ENCODE assay signal across 1 cellular context in the genomic region with DNA sequence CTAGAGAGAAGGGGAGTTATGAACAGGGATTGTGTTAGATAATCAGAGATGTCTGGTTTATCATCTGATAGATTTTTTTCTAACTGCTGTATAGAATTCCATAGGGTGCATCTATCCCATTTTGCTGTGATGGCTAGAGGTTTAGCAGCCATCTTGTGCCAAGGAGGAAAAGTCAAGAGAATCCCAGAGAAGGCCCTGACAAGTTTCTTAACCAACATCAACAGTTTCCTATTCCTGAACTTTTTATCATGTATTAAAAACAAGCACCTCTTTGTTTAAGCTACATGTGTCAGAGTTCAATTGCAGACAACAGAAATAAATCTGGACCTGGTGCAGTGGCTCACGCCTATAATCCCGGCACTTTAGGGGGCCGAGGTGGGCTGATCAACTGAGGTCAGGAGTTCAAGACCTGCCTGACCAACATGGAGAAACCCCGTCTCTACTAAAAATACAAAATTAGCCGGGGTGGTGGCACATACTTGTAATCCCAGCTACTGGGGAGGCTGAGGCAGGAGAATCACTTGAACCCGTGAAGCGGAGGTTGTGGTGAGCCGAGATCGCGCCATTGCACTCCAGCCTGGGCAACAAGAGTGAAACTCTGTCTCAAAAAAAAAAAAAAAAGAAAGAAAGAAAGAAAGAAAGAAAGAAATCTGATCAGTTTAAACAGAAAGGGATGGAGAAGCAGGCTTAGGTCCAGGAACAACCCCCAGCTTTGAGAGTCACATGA.
TF ChIP-seq lines count a peak whose summit lies in the region.

No MANE protein-coding gene starts in this region.

TF ChIP-seq in SK-N-SH, 30 proteins besides CTCF, POLR2A, EP300 and RAD21:
- TF ChIP-seq, protein P1, sequence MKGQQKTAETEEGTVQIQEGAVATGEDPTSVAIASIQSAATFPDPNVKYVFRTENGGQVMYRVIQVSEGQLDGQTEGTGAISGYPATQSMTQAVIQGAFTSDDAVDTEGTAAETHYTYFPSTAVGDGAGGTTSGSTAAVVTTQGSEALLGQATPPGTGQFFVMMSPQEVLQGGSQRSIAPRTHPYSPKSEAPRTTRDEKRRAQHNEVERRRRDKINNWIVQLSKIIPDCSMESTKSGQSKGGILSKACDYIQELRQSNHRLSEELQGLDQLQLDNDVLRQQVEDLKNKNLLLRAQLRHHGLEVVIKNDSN (IDR thresholded peaks at IDR 0.05; ENCODE audit: borderline replicate concordance, low read depth), result peak; percentile 83; the same call in 1 of the 2 replicates
